In genomic region chr18:3584897-3585460, GRCh38 we compare ENCODE assay signal across 11 cellular contexts.
DNase-seq lines count a peak whose midpoint lies in the region; TF ChIP-seq lines count a peak whose summit lies in the region.
"Had no signal": no experiment of that assay in that cellular context is flagged by ENCODE, and none has a peak within 500 bp of the region (broad histone marks: within the 10 kb centered on the region; RNA-seq: fewer than 3 reads in every experiment).

No MANE protein-coding gene starts in this region.

- H3K4me2 ChIP-seq in OCI-LY1 (ENCODE audit: low read length): peak overlapping the region; percentile 67

- H3K36me3 ChIP-seq in H7 (replicated peaks; ENCODE audit: control insufficient read depth, insufficient read depth, low read length) (no peaks in the 10 kb centered on the region), OCI-LY1 (ENCODE audit: insufficient read depth, low read length) (no peaks in the 10 kb centered on the region), endodermal cell (ENCODE audit: control insufficient read depth, insufficient read depth, low read length) (no peaks in the 10 kb centered on the region)
- H3K36me3 ChIP-seq: esophagus squamous epithelium, right atrium auricular region had no signal

- H3K27ac ChIP-seq in OCI-LY1 (ENCODE audit: low read depth, low read length, poor library complexity, severe bottlenecking): peak overlapping the region; percentile 97
- no peak overlapping the region for H3K27ac ChIP-seq in endodermal cell (ENCODE audit: low read depth, low read length)
- H3K27ac ChIP-seq: right atrium auricular region had no signal

- H3K9me3 ChIP-seq in OCI-LY1 (ENCODE audit: low read length) (no peaks in the 10 kb centered on the region), endodermal cell (ENCODE audit: control insufficient read depth, low read length) (no peaks in the 10 kb centered on the region)
- H3K9me3 ChIP-seq: esophagus squamous epithelium, right atrium auricular region had no signal

- DNase-seq in H7 (peak; percentile 51), endodermal cell (peak; percentile 82), osteocyte (ENCODE audit: extremely low spot score, unreplicated experiment) (peak; percentile 40), NCI-H128 (lab: John Stamatoyannopoulos, UW; ENCODE audit: unreplicated experiment) (no peak), LoVo (ENCODE audit: low spot score) (no peak), NOMO-1 treated with dmso at 0.1 percent for 144 hours (lab: John Stamatoyannopoulos, UW; ENCODE audit: unreplicated experiment) (no peak)
- DNase-seq: NCI-H1417 treated with DMSO at 0.1 percent for 48 hours had no signal

- WGBS in endodermal cell (ENCODE audit: insufficient coverage in 1 of 2, insufficient read length in 1 of 2), 2 experiments: 66 to 69% methylated on average over 4 to 6 of the region's 6 CpGs

- H3K4me1 Mint-ChIP-seq in endodermal cell (peaks cover 43% of the 10 kb centered on the region), osteocyte (ENCODE audit: unreplicated experiment) (peaks cover 10% of the 10 kb centered on the region)

- H3K27me3 Mint-ChIP-seq in endodermal cell (ENCODE audit: insufficient read depth): peaks cover 2% of the 10 kb centered on the region
- no peaks in the 10 kb centered on the region for H3K27me3 Mint-ChIP-seq in osteocyte (ENCODE audit: unreplicated experiment)
- H3K27me3 Mint-ChIP-seq: activated CD4-positive, alpha-beta memory T cell treated with anti-CD3 and anti-CD28 coated beads for 36 hours had no signal

- H3K4me3 Mint-ChIP-seq in endodermal cell (no peak overlapping the region), osteocyte (ENCODE audit: unreplicated experiment) (no peak overlapping the region)
- H3K4me3 Mint-ChIP-seq: activated CD4-positive, alpha-beta memory T cell treated with anti-CD3 and anti-CD28 coated beads for 36 hours had no signal

- peak overlapping the region; percentile 42 for H3K27ac Mint-ChIP-seq in endodermal cell
- no peak overlapping the region for H3K27ac Mint-ChIP-seq in osteocyte (ENCODE audit: unreplicated experiment)

- no peaks in the 10 kb centered on the region for H3K9me2 ChIP-seq in OCI-LY1 (ENCODE audit: low read depth, low read length)

- H3K4me1 ChIP-seq in OCI-LY1 (ENCODE audit: insufficient read depth, low read length, severe bottlenecking) (peaks cover 37% of the 10 kb centered on the region), endodermal cell (ENCODE audit: control insufficient read depth, insufficient read depth, low read length) (peaks cover 8% of the 10 kb centered on the region)

- H3K9me3 Mint-ChIP-seq in endodermal cell (peaks cover 8% of the 10 kb centered on the region), osteocyte (ENCODE audit: unreplicated experiment) (no peaks in the 10 kb centered on the region)
- H3K9me3 Mint-ChIP-seq: activated CD4-positive, alpha-beta memory T cell treated with anti-CD3 and anti-CD28 coated beads for 36 hours had no signal

- H3K9ac ChIP-seq in OCI-LY1 (ENCODE audit: low read length): no peak overlapping the region; the same call in 1 of the 2 replicates
- H3K9ac ChIP-seq in endodermal cell (ENCODE audit: extremely low read depth, low read length, poor library complexity, severe bottlenecking): no peak overlapping the region

- no peak overlapping the region for H2AFZ ChIP-seq in OCI-LY1 (ENCODE audit: low read length)

- H3K36me3 Mint-ChIP-seq in endodermal cell (ENCODE audit: low read depth): peaks cover 20% of the 10 kb centered on the region
- no peaks in the 10 kb centered on the region for H3K36me3 Mint-ChIP-seq in osteocyte (ENCODE audit: unreplicated experiment)
- H3K36me3 Mint-ChIP-seq: activated CD4-positive, alpha-beta memory T cell treated with anti-CD3 and anti-CD28 coated beads for 36 hours had no signal

- H3F3A ChIP-seq in OCI-LY1 (ENCODE audit: insufficient read depth, low read length): no peaks in the 10 kb centered on the region

- no peak overlapping the region for H3K4me3 ChIP-seq in H7 (ENCODE audit: insufficient read depth, low read depth, low read length)
- H3K4me3 ChIP-seq in OCI-LY1 (ENCODE audit: low read depth, low read length, poor library complexity, severe bottlenecking): peak overlapping the region; percentile 33
- no peak overlapping the region for H3K4me3 ChIP-seq in endodermal cell (ENCODE audit: low read length)
- H3K4me3 ChIP-seq: esophagus squamous epithelium, right atrium auricular region had no signal

- H3K79me2 ChIP-seq in OCI-LY1 (ENCODE audit: insufficient read depth, low read length): no peaks in the 10 kb centered on the region

- H3K27me3 ChIP-seq in H7 (ENCODE audit: control insufficient read depth, insufficient read depth, low read length): no peaks in the 10 kb centered on the region
- H3K27me3 ChIP-seq in OCI-LY1 (ENCODE audit: insufficient read depth, low read length): no peaks in the 10 kb centered on the region
- H3K27me3 ChIP-seq in endodermal cell (ENCODE audit: control insufficient read depth, insufficient read depth, low read length, poor library complexity, severe bottlenecking): no peaks in the 10 kb centered on the region
- H3K27me3 ChIP-seq: esophagus squamous epithelium, right atrium auricular region had no signal

- no peaks in the 10 kb centered on the region for H4K20me1 ChIP-seq in OCI-LY1 (ENCODE audit: insufficient read depth, low read length)

- TF ChIP-seq CTCF in OCI-LY1 (IDR thresholded peaks at IDR 0.05; ENCODE audit: low read length): no peak
- no peak for TF ChIP-seq CTCF in endodermal cell (conservative IDR thresholded peaks at IDR 0.05)
- TF ChIP-seq CTCF in osteocyte (IDR thresholded peaks at IDR 0.05): no peak

Comparison
In these comparisons a context has a peak if more than half of its experiments do, and no peak if none do; other contexts are left out.
1. DNase-seq: peak in H7 (single experiment), endodermal cell (single experiment) and osteocyte (single experiment); none in NCI-H128 (single experiment), LoVo (single experiment) and NOMO-1 treated with dmso at 0.1 percent for 144 hours (single experiment).